ENCODE assay signal across 2 cellular contexts in genomic region chr4:184487503-184487902, GRCh38.
TF ChIP-seq lines count a peak whose summit lies in the region.

No MANE protein-coding gene starts in this region.

TF ChIP-seq in IMR-90, 13 proteins besides CTCF, POLR2A, EP300 and RAD21:
- TF ChIP-seq FOS (IDR thresholded peaks at IDR 0.05; ENCODE audit: low read depth, low read length) (no peak), NFE2L2 (IDR thresholded peaks at IDR 0.05; ENCODE audit: low read depth, low read length) (no peak), CEBPB (IDR thresholded peaks at IDR 0.05; ENCODE audit: low read depth, low read length) (no peak), BHLHE40 (IDR thresholded peaks at IDR 0.05; ENCODE audit: low read depth, low read length) (no peak), RFX5 (IDR thresholded peaks at IDR 0.05; ENCODE audit: low read depth, low read length) (no peak), SMC3 (IDR thresholded peaks at IDR 0.05; ENCODE audit: low read depth, low read length) (no peak), MAZ (IDR thresholded peaks at IDR 0.05; ENCODE audit: borderline replicate concordance, low read depth, low read length) (no peak)

TF ChIP-seq in H1, 55 proteins besides CTCF, POLR2A, EP300 and RAD21:
- TF ChIP-seq, protein P1, sequence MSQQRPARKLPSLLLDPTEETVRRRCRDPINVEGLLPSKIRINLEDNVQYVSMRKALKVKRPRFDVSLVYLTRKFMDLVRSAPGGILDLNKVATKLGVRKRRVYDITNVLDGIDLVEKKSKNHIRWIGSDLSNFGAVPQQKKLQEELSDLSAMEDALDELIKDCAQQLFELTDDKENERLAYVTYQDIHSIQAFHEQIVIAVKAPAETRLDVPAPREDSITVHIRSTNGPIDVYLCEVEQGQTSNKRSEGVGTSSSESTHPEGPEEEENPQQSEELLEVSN (IDR thresholded peaks at IDR 0.05), result no peak
- TF ChIP-seq JUN (IDR thresholded peaks at IDR 0.05; ENCODE audit: low read depth, low read length) (no peak), SIX5 (IDR thresholded peaks at IDR 0.05; ENCODE audit: low read depth, low read length) (no peak), ATF2 (IDR thresholded peaks at IDR 0.05; ENCODE audit: low read length) (no peak), RNF2 (IDR thresholded peaks at IDR 0.05; ENCODE audit: borderline replicate concordance, low read depth, low read length, missing control alignments, poor library complexity, severe bottlenecking) (no peak), CBX5 (IDR thresholded peaks at IDR 0.05; ENCODE audit: low read depth, low read length) (no peak), BCL11A (IDR thresholded peaks at IDR 0.05; ENCODE audit: low read depth in 2 of 2, low read length in 2 of 2) (no peak)
